16 cellular contexts compared by ENCODE assay signal in the genomic region with DNA sequence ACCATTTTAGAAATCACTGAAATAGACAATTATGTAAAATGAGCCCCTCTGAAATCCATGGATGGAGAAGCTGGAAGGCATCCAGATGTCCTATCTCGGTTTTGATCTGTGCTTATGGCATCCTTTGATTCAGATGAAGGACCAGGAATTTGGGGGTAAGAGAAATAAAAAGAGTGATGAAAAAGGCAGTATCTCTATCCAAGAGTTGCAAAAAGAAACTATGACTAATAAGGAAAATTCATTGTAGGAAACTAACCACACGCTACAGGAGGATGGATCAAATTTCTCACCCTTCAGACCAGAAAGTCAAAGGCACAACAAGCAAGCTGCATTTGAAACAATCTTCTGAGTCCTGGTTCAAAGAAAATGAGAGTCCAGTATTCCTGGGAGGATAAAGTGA. TPM values are rescaled to one million over a fixed set of nuclear protein-coding genes. Genes with fewer than 3 reads are reported as not detected.
DNase-seq lines count a peak whose midpoint lies in the region; ATAC-seq and TF ChIP-seq lines count a peak whose summit lies in the region.
"Had no signal": no experiment of that assay in that cellular context is flagged by ENCODE, and none has a peak within 500 bp of the region (broad histone marks: within the 10 kb centered on the region; RNA-seq: fewer than 3 reads in every experiment).

No MANE protein-coding gene starts in this region.

- H3K4me3 ChIP-seq in HFF-Myc (replicated peaks; ENCODE audit: low read depth, low read length), result no peak overlapping the region
- H3K4me3 ChIP-seq: dorsolateral prefrontal cortex, heart left ventricle, prostate gland had no signal

- ATAC-seq in activated naive CD8-positive, alpha-beta T cell treated with anti-CD3 and anti-CD28 coated beads, Interleukin-2, amount 50 U/mL, for 24 hours, result no peak
- ATAC-seq: activated CD8-positive, alpha-beta T cell treated with anti-CD3 and anti-CD28 coated beads, Interleukin-2, amount 10 ng/mL, durations not matched to agents 7 days and 5 days; heart left ventricle; Right ventricle myocardium inferior had no signal

- H3K36me3 Mint-ChIP-seq in brain, result peaks cover 35% of the 10 kb centered on the region
- no peaks in the 10 kb centered on the region for H3K36me3 Mint-ChIP-seq in activated naive CD8-positive, alpha-beta T cell treated with anti-CD3 and anti-CD28 coated beads, Interleukin-2, amount 50 U/mL, for 24 hours (ENCODE audit: low read depth)

- H3K27me3 Mint-ChIP-seq in brain, result no peaks in the 10 kb centered on the region
- no peaks in the 10 kb centered on the region for H3K27me3 Mint-ChIP-seq in activated naive CD8-positive, alpha-beta T cell treated with anti-CD3 and anti-CD28 coated beads, Interleukin-2, amount 50 U/mL, for 24 hours

- peaks cover 0 to 4% (median 0%) of the 10 kb centered on the region in 5 experiments for H3K9me3 Mint-ChIP-seq in brain
- no peaks in the 10 kb centered on the region for H3K9me3 Mint-ChIP-seq in activated naive CD8-positive, alpha-beta T cell treated with anti-CD3 and anti-CD28 coated beads, Interleukin-2, amount 50 U/mL, for 24 hours
- H3K9me3 Mint-ChIP-seq: activated naive CD4-positive, alpha-beta T cell treated with anti-CD3 and anti-CD28 coated beads for 36 hours had no signal

- DNase-seq in AG08396 (ENCODE audit: low spot score) (peak; percentile 33), HFF-Myc (ENCODE audit: extremely low read depth, low read depth) (peak; percentile 24), kidney tubule cell (ENCODE audit: low spot score) (peak; percentile 45), cerebellar nuclear complex (lab: John Stamatoyannopoulos, UW) (no peak), NCI-H446 (lab: John Stamatoyannopoulos, UW) (no peak)
- DNase-seq in activated CD4-positive, alpha-beta T cell treated with anti-CD3 and anti-CD28 coated beads, Interleukin-2, amount 50 U/mL, for 48 hours, result no peak
- DNase-seq in activated naive CD8-positive, alpha-beta T cell treated with anti-CD3 and anti-CD28 coated beads, Interleukin-2, amount 50 U/mL, for 24 hours, result no peak
- DNase-seq: activated CD8-positive, alpha-beta T cell treated with anti-CD3 and anti-CD28 coated beads, Interleukin-2, amount 10 ng/mL, durations not matched to agents 7 days and 5 days; activated naive CD4-positive, alpha-beta T cell treated with anti-CD3 and anti-CD28 coated beads for 36 hours; dorsolateral prefrontal cortex; heart left ventricle; stimulated activated CD4-positive, alpha-beta T cell treated with anti-CD3 and anti-CD28 coated beads, Interleukin-2, amount 100 ng/mL, for 48 hours; stimulated activated naive CD4-positive, alpha-beta T cell had no signal

- peak overlapping the region; percentile 3 to 94 (median 54) for H3K27ac Mint-ChIP-seq in brain
- no peak overlapping the region for H3K27ac Mint-ChIP-seq in activated naive CD8-positive, alpha-beta T cell treated with anti-CD3 and anti-CD28 coated beads, Interleukin-2, amount 50 U/mL, for 24 hours
- H3K27ac Mint-ChIP-seq: activated CD8-positive, alpha-beta T cell treated with anti-CD3 and anti-CD28 coated beads, Interleukin-2, amount 10 ng/mL, durations not matched to agents 7 days and 5 days; activated naive CD4-positive, alpha-beta T cell treated with anti-CD3 and anti-CD28 coated beads for 36 hours had no signal

- peaks cover 76% of the 10 kb centered on the region for H3K4me1 Mint-ChIP-seq in brain
- H3K4me1 Mint-ChIP-seq in activated naive CD8-positive, alpha-beta T cell treated with anti-CD3 and anti-CD28 coated beads, Interleukin-2, amount 50 U/mL, for 24 hours, result peaks cover 4% of the 10 kb centered on the region

- TF ChIP-seq CTCF in HFF-Myc (IDR thresholded peaks at IDR 0.05; ENCODE audit: low read depth, low read length, missing control alignments), result no peak
- no peak for TF ChIP-seq CTCF in brain (conservative IDR thresholded peaks at IDR 0.05)

- peak overlapping the region in 1 of 5 experiments; percentile 1 for H3K4me3 Mint-ChIP-seq in brain
- no peak overlapping the region for H3K4me3 Mint-ChIP-seq in activated naive CD8-positive, alpha-beta T cell treated with anti-CD3 and anti-CD28 coated beads, Interleukin-2, amount 50 U/mL, for 24 hours
- H3K4me3 Mint-ChIP-seq: activated CD8-positive, alpha-beta T cell treated with anti-CD3 and anti-CD28 coated beads, Interleukin-2, amount 10 ng/mL, durations not matched to agents 7 days and 5 days; activated naive CD4-positive, alpha-beta T cell treated with anti-CD3 and anti-CD28 coated beads for 36 hours had no signal

RNA-seq across cellular contexts. Expression of a gene that starts 34.8 kb away (rescaled TPM):
- 9.8 TPM for polyA plus RNA-seq in brain (ENCODE audit: insufficient read depth, low read depth, low replicate concordance)

Comparison
In these comparisons a context has a peak if more than half of its experiments do, and no peak if none do; other contexts are left out.
1. DNase-seq: peak in AG08396 (single experiment), HFF-Myc (single experiment) and kidney tubule cell (single experiment); none in activated CD4-positive, alpha-beta T cell treated with anti-CD3 and anti-CD28 coated beads, Interleukin-2, amount 50 U/mL, for 48 hours (0 of 2), activated naive CD8-positive, alpha-beta T cell treated with anti-CD3 and anti-CD28 coated beads, Interleukin-2, amount 50 U/mL, for 24 hours (single experiment), cerebellar nuclear complex (0 of 2) and NCI-H446 (0 of 2).